In the genomic region with DNA sequence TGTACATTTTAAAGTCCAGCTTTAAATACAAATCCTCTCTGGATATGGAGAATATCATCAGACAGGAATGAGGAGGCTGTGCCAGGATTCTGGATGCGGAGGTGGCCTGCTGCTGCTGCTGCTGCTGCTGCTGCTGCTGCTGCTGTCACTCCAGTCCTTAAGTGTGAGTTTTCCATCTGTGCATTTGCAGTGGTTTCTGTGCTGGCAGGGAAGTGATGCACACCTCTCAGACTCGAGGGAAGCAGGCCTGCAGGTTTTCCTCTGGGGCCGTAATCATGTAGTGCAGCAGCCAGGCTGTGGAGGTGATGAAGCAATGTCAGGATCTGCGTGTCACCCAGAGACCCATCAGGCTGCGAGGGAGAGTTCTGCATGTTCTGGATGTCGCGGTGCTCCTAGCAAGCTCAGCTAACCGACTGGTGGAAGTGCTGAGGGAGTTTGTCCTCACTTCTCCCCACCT, we compare ENCODE assay signal across 14 cellular contexts. TPM values are rescaled to one million over a fixed set of nuclear protein-coding genes. Genes with fewer than 3 reads are reported as not detected.
DNase-seq lines count a peak whose midpoint lies in the region; ATAC-seq and TF ChIP-seq lines count a peak whose summit lies in the region.
"Had no signal": no experiment of that assay in that cellular context is flagged by ENCODE, and none has a peak within 500 bp of the region (broad histone marks: within the 10 kb centered on the region; RNA-seq: fewer than 3 reads in every experiment).

No MANE protein-coding gene starts in this region.

- peak overlapping the region; percentile 63; the same call in 1 of the 2 replicates for H2AFZ ChIP-seq in KMS-11 (ENCODE audit: low read depth)
- H2AFZ ChIP-seq: GM23338 had no signal

- peaks cover 8% of the 10 kb centered on the region for H3K4me1 Mint-ChIP-seq in CD8-positive, alpha-beta T cell (ENCODE audit: low read depth)
- H3K4me1 Mint-ChIP-seq in activated CD8-positive, alpha-beta T cell treated with anti-CD3 and anti-CD28 coated beads for 36 hours (ENCODE audit: low read depth), result peaks cover 7% of the 10 kb centered on the region
- H3K4me1 Mint-ChIP-seq in memory B cell, result peaks cover 4% of the 10 kb centered on the region

- no peaks in the 10 kb centered on the region for H3K4me1 ChIP-seq in CD8-positive, alpha-beta T cell (ENCODE audit: insufficient read depth, low read length)
- H3K4me1 ChIP-seq in KMS-11 (ENCODE audit: low read depth, poor library complexity, severe bottlenecking), result no peaks in the 10 kb centered on the region
- peaks cover 6% of the 10 kb centered on the region for H3K4me1 ChIP-seq in vagina
- H3K4me1 ChIP-seq: Peyer's patch had no signal

- TF ChIP-seq CTCF in CD8-positive, alpha-beta T cell (IDR thresholded peaks at IDR 0.05), result no peak
- TF ChIP-seq CTCF in KMS-11 (conservative IDR thresholded peaks at IDR 0.05; ENCODE audit: low read depth, low read length) (no peak), vagina (IDR thresholded peaks at IDR 0.05) (no peak)
- TF ChIP-seq CTCF in activated CD8-positive, alpha-beta T cell treated with anti-CD3 and anti-CD28 coated beads for 36 hours (IDR thresholded peaks at IDR 0.05), result no peak

- no peak overlapping the region for H3K27ac Mint-ChIP-seq in CD8-positive, alpha-beta T cell
- H3K27ac Mint-ChIP-seq in activated CD8-positive, alpha-beta T cell treated with anti-CD3 and anti-CD28 coated beads for 36 hours, result no peak overlapping the region
- H3K27ac Mint-ChIP-seq in memory B cell, result no peak overlapping the region
- H3K27ac Mint-ChIP-seq: activated T-cell treated with anti-CD3 and anti-CD28 coated beads, Interleukin-2, amount 50 U/mL, for 72 hours; GM23338; WTC11 had no signal

- H3K4me3 ChIP-seq in CD8-positive, alpha-beta T cell (ENCODE audit: low read depth, low read length), result no peak overlapping the region
- H3K4me3 ChIP-seq in KMS-11 (IDR thresholded peaks at IDR 0.05; ENCODE audit: insufficient read depth, low read depth, low read length), result no peak overlapping the region
- no peak overlapping the region for H3K4me3 ChIP-seq in vagina
- H3K4me3 ChIP-seq: GM23338, Peyer's patch had no signal

- ATAC-seq in CD8-positive, alpha-beta T cell, result no peak
- ATAC-seq in activated CD8-positive, alpha-beta T cell treated with anti-CD3 and anti-CD28 coated beads for 36 hours, result no peak
- ATAC-seq in memory B cell (ENCODE audit: low read depth) (peak; percentile 11), HG03045 (IDR thresholded peaks at IDR 0.05; ENCODE audit: unreplicated experiment) (no peak), GM21515 (IDR thresholded peaks at IDR 0.05; ENCODE audit: unreplicated experiment) (no peak)

- no peaks in the 10 kb centered on the region for H3K79me2 ChIP-seq in KMS-11 (ENCODE audit: insufficient read depth, low read depth)

- no peaks in the 10 kb centered on the region for H4K20me1 ChIP-seq in KMS-11 (ENCODE audit: insufficient read depth)

- H3K9me3 ChIP-seq in CD8-positive, alpha-beta T cell (ENCODE audit: low read length), result no peaks in the 10 kb centered on the region
- no peaks in the 10 kb centered on the region for H3K9me3 ChIP-seq in vagina
- H3K9me3 ChIP-seq: Peyer's patch had no signal

- peaks cover 13% of the 10 kb centered on the region for H3K27me3 Mint-ChIP-seq in CD8-positive, alpha-beta T cell (ENCODE audit: low read depth)
- H3K27me3 Mint-ChIP-seq in activated CD8-positive, alpha-beta T cell treated with anti-CD3 and anti-CD28 coated beads for 36 hours, result peaks cover 3% of the 10 kb centered on the region
- H3K27me3 Mint-ChIP-seq in memory B cell, result peaks cover 2% of the 10 kb centered on the region

- H3K9me3 Mint-ChIP-seq in CD8-positive, alpha-beta T cell, result no peaks in the 10 kb centered on the region
- no peaks in the 10 kb centered on the region for H3K9me3 Mint-ChIP-seq in activated CD8-positive, alpha-beta T cell treated with anti-CD3 and anti-CD28 coated beads for 36 hours
- H3K9me3 Mint-ChIP-seq in memory B cell, result no peaks in the 10 kb centered on the region
- H3K9me3 Mint-ChIP-seq: activated T-cell treated with anti-CD3 and anti-CD28 coated beads, Interleukin-2, amount 50 U/mL, for 72 hours; GM23338; WTC11 had no signal

- peak overlapping the region; percentile 38; the same call in 1 of the 2 replicates for H3K4me2 ChIP-seq in KMS-11
- H3K4me2 ChIP-seq: GM23338 had no signal

- H3K27me3 ChIP-seq in CD8-positive, alpha-beta T cell (ENCODE audit: insufficient read depth, low read length), result no peaks in the 10 kb centered on the region
- H3K27me3 ChIP-seq in KMS-11 (ENCODE audit: insufficient read depth, low read depth) (no peaks in the 10 kb centered on the region), vagina (no peaks in the 10 kb centered on the region)
- H3K27me3 ChIP-seq: brain microvascular endothelial cell, Peyer's patch had no signal

- no peaks in the 10 kb centered on the region for H3K36me3 ChIP-seq in CD8-positive, alpha-beta T cell (ENCODE audit: insufficient read depth, low read length)
- H3K36me3 ChIP-seq in KMS-11 (ENCODE audit: insufficient read depth) (no peaks in the 10 kb centered on the region), vagina (no peaks in the 10 kb centered on the region)
- H3K36me3 ChIP-seq: brain microvascular endothelial cell, Peyer's patch had no signal

- H3K27ac ChIP-seq in CD8-positive, alpha-beta T cell (ENCODE audit: low read depth, low read length), result no peak overlapping the region
- H3K27ac ChIP-seq in KMS-11 (no peak overlapping the region), vagina (no peak overlapping the region)
- H3K27ac ChIP-seq: brain microvascular endothelial cell, Peyer's patch had no signal

- no peak for TF ChIP-seq POLR2A in vagina (IDR thresholded peaks at IDR 0.05)

- DNase-seq in CD8-positive, alpha-beta T cell, result no peak
- no peak for DNase-seq in activated CD8-positive, alpha-beta T cell treated with anti-CD3 and anti-CD28 coated beads for 36 hours
- no peak for DNase-seq in memory B cell (ENCODE audit: low spot score in 2 of 2)
- DNase-seq in vagina (ENCODE audit: extremely low spot score in 2 of 2), result no peak
- DNase-seq in COLO668 (lab: John Stamatoyannopoulos, UW; ENCODE audit: unreplicated experiment), result no peak
- DNase-seq: activated T-cell treated with anti-CD3 and anti-CD28 coated beads, Interleukin-2, amount 50 U/mL, for 72 hours; brain microvascular endothelial cell; Peyer's patch had no signal

- POLR2A ChIA-PET in CD8-positive, alpha-beta T cell (lab: Charles Lee), result no interaction called here
- POLR2A ChIA-PET in activated CD8-positive, alpha-beta T cell treated with anti-CD3 and anti-CD28 coated beads for 36 hours (lab: Charles Lee), result no interaction called here

- CTCF ChIA-PET in CD8-positive, alpha-beta T cell (lab: Charles Lee), result interaction anchor here (0.7 to 2.7 kb wide), 10 partner anchors 11 to 573 kb away, joined by 3 to 21 read pairs (median 3); no protein-coding TSS in a partner anchor
- CTCF ChIA-PET in activated CD8-positive, alpha-beta T cell treated with anti-CD3 and anti-CD28 coated beads for 36 hours (lab: Charles Lee), result interaction anchor here (1.0 to 4.2 kb wide), 6 partner anchors 11 to 510 kb away, joined by 3 to 41 read pairs (median 6); no protein-coding TSS in a partner anchor

- intact Hi-C loops in CD8-positive, alpha-beta T cell (cut with DNase I, micrococcal nuclease), result loop anchor here (1.0 to 5.0 kb wide), 4 partner anchors 153 to 1423 kb away; no protein-coding TSS in a partner anchor
- intact Hi-C loops in activated CD8-positive, alpha-beta T cell treated with anti-CD3 and anti-CD28 coated beads for 36 hours (cut with micrococcal nuclease), result loop anchor here (5.0 to 10.0 kb wide), 2 partner anchors 153 to 510 kb away; no protein-coding TSS in a partner anchor
- intact Hi-C loops in vagina (cut with DNase I), result no loop called here

- H3K4me3 Mint-ChIP-seq in CD8-positive, alpha-beta T cell, result peak overlapping the region; percentile 69
- H3K4me3 Mint-ChIP-seq in activated CD8-positive, alpha-beta T cell treated with anti-CD3 and anti-CD28 coated beads for 36 hours, result peak overlapping the region; percentile 59
- peak overlapping the region; percentile 74 for H3K4me3 Mint-ChIP-seq in memory B cell
- H3K4me3 Mint-ChIP-seq: activated T-cell treated with anti-CD3 and anti-CD28 coated beads, Interleukin-2, amount 50 U/mL, for 72 hours; GM23338; WTC11 had no signal

- no peaks in the 10 kb centered on the region for H3K36me3 Mint-ChIP-seq in CD8-positive, alpha-beta T cell
- no peaks in the 10 kb centered on the region for H3K36me3 Mint-ChIP-seq in activated CD8-positive, alpha-beta T cell treated with anti-CD3 and anti-CD28 coated beads for 36 hours (ENCODE audit: low read depth)
- no peaks in the 10 kb centered on the region for H3K36me3 Mint-ChIP-seq in memory B cell
- H3K36me3 Mint-ChIP-seq: WTC11 had no signal

- no peak overlapping the region for H3K9ac ChIP-seq in KMS-11

RNA-seq across cellular contexts. Expression of a gene that starts 32.0 kb away (rescaled TPM):
- not detected for total RNA-seq in CD8-positive, alpha-beta T cell
- not detected for total RNA-seq in activated CD8-positive, alpha-beta T cell treated with anti-CD3 and anti-CD28 coated beads for 36 hours
- total RNA-seq in vagina, result 1.5 TPM
- total RNA-seq: activated T-cell treated with anti-CD3 and anti-CD28 coated beads, Interleukin-2, amount 50 U/mL, for 72 hours; endothelial cell of umbilical vein; GM23338; Peyer's patch had no signal

RNA-seq across cellular contexts. Expression of a gene that starts 32.1 kb away (rescaled TPM):
- 10 to 100 TPM; 34.1 to 39.7 TPM for total RNA-seq in CD8-positive, alpha-beta T cell
- 10 to 100 TPM; 21.1 to 23.3 TPM for total RNA-seq in activated CD8-positive, alpha-beta T cell treated with anti-CD3 and anti-CD28 coated beads for 36 hours
- 15.2 TPM for total RNA-seq in vagina
